ENCODE assay signal across 8 cellular contexts in genomic region chr22:33919591-33920501, GRCh38. TPM values are rescaled to one million over a fixed set of nuclear protein-coding genes. Genes with fewer than 3 reads are reported as not detected.
DNase-seq lines count a peak whose midpoint lies in the region; ATAC-seq and TF ChIP-seq lines count a peak whose summit lies in the region.

LARGE1 (minus strand) TSS chr22:33920476.

- H3K4me3 Mint-ChIP-seq in activated CD4-positive, alpha-beta T cell treated with anti-CD3 and anti-CD28 coated beads, Interleukin-2, amount 10 ng/mL, durations not matched to agents 7 days and 5 days = peak within 1 kb of the TSS; percentile 58
- peak within 1 kb of the TSS; percentile 7 for H3K4me3 Mint-ChIP-seq in activated CD4-positive, alpha-beta memory T cell treated with anti-CD3 and anti-CD28 coated beads, Interleukin-2, amount 10 ng/mL, durations not matched to agents 7 days and 5 days
- peak within 1 kb of the TSS; percentile 96 for H3K4me3 Mint-ChIP-seq in neural crest cell

- POLR2A ChIA-PET in activated CD4-positive, alpha-beta T cell treated with anti-CD3 and anti-CD28 coated beads, Interleukin-2, amount 10 ng/mL, durations not matched to agents 7 days and 5 days (lab: Charles Lee) = no interaction called here
- POLR2A ChIA-PET in activated CD4-positive, alpha-beta memory T cell treated with anti-CD3 and anti-CD28 coated beads, Interleukin-2, amount 10 ng/mL, durations not matched to agents 7 days and 5 days (lab: Charles Lee) = no interaction called here

- no peaks in the 10 kb centered on the region for H3K9me3 Mint-ChIP-seq in activated CD4-positive, alpha-beta T cell treated with anti-CD3 and anti-CD28 coated beads, Interleukin-2, amount 10 ng/mL, durations not matched to agents 7 days and 5 days
- no peaks in the 10 kb centered on the region for H3K9me3 Mint-ChIP-seq in activated CD4-positive, alpha-beta memory T cell treated with anti-CD3 and anti-CD28 coated beads, Interleukin-2, amount 10 ng/mL, durations not matched to agents 7 days and 5 days
- no peaks in the 10 kb centered on the region for H3K9me3 Mint-ChIP-seq in neural crest cell

- peaks cover 2% of the 10 kb centered on the region for H3K36me3 Mint-ChIP-seq in activated CD4-positive, alpha-beta T cell treated with anti-CD3 and anti-CD28 coated beads, Interleukin-2, amount 10 ng/mL, durations not matched to agents 7 days and 5 days (ENCODE audit: low read depth)
- H3K36me3 Mint-ChIP-seq in activated CD4-positive, alpha-beta memory T cell treated with anti-CD3 and anti-CD28 coated beads, Interleukin-2, amount 10 ng/mL, durations not matched to agents 7 days and 5 days (ENCODE audit: low read depth) = peaks cover 2% of the 10 kb centered on the region
- H3K36me3 Mint-ChIP-seq in neural crest cell (ENCODE audit: low read depth) = no peaks in the 10 kb centered on the region

- H3K27ac ChIP-seq in gastroesophageal sphincter = peak within 1 kb of the TSS; percentile 50 to 91 (median 90)

- no peak for TF ChIP-seq EP300 in gastroesophageal sphincter (IDR thresholded peaks at IDR 0.05)

- no peak for DNase-seq in activated CD4-positive, alpha-beta T cell treated with anti-CD3 and anti-CD28 coated beads, Interleukin-2, amount 10 ng/mL, durations not matched to agents 7 days and 5 days
- no peak for DNase-seq in activated CD4-positive, alpha-beta T cell treated with anti-CD3 and anti-CD28 coated beads for 1 hour
- DNase-seq in activated CD4-positive, alpha-beta memory T cell treated with anti-CD3 and anti-CD28 coated beads, Interleukin-2, amount 10 ng/mL, durations not matched to agents 7 days and 5 days = no peak
- DNase-seq in neural crest cell (ENCODE audit: low read depth, low spot score) = peak; percentile 34
- no peak for DNase-seq in GM19240 (ENCODE audit: insufficient read length, low spot score)

- CTCF ChIA-PET in activated CD4-positive, alpha-beta T cell treated with anti-CD3 and anti-CD28 coated beads, Interleukin-2, amount 10 ng/mL, durations not matched to agents 7 days and 5 days (lab: Charles Lee) = no interaction called here
- CTCF ChIA-PET in activated CD4-positive, alpha-beta memory T cell treated with anti-CD3 and anti-CD28 coated beads, Interleukin-2, amount 10 ng/mL, durations not matched to agents 7 days and 5 days (lab: Charles Lee) = no interaction called here

- TF ChIP-seq POLR2A in gastroesophageal sphincter (IDR thresholded peaks at IDR 0.05) = no peak

- H3K4me3 ChIP-seq in gastroesophageal sphincter = peak within 1 kb of the TSS; percentile 91 to 92

- H3K9me3 ChIP-seq in gastroesophageal sphincter = no peaks in the 10 kb centered on the region

- ATAC-seq in HG03280 (IDR thresholded peaks at IDR 0.05; ENCODE audit: unreplicated experiment) = peak; percentile 27
- peak; percentile 11 for ATAC-seq in gastroesophageal sphincter
- no peak for ATAC-seq in HG03095 (IDR thresholded peaks at IDR 0.05; ENCODE audit: unreplicated experiment)

- peaks cover 54% of the 10 kb centered on the region for H3K27me3 Mint-ChIP-seq in activated CD4-positive, alpha-beta T cell treated with anti-CD3 and anti-CD28 coated beads, Interleukin-2, amount 10 ng/mL, durations not matched to agents 7 days and 5 days
- peaks cover 46% of the 10 kb centered on the region for H3K27me3 Mint-ChIP-seq in activated CD4-positive, alpha-beta memory T cell treated with anti-CD3 and anti-CD28 coated beads, Interleukin-2, amount 10 ng/mL, durations not matched to agents 7 days and 5 days
- H3K27me3 Mint-ChIP-seq in neural crest cell (ENCODE audit: low read depth) = peaks cover 9% of the 10 kb centered on the region

- no peaks in the 10 kb centered on the region for H3K36me3 ChIP-seq in gastroesophageal sphincter

- H3K4me1 Mint-ChIP-seq in activated CD4-positive, alpha-beta T cell treated with anti-CD3 and anti-CD28 coated beads, Interleukin-2, amount 10 ng/mL, durations not matched to agents 7 days and 5 days = peaks cover 13% of the 10 kb centered on the region
- H3K4me1 Mint-ChIP-seq in activated CD4-positive, alpha-beta memory T cell treated with anti-CD3 and anti-CD28 coated beads, Interleukin-2, amount 10 ng/mL, durations not matched to agents 7 days and 5 days = peaks cover 13% of the 10 kb centered on the region
- H3K4me1 Mint-ChIP-seq in neural crest cell = peaks cover 45% of the 10 kb centered on the region

- no peaks in the 10 kb centered on the region for H3K27me3 ChIP-seq in gastroesophageal sphincter

- peaks cover 0 to 65% (median 15%) of the 10 kb centered on the region in 3 donors for H3K4me1 ChIP-seq in gastroesophageal sphincter

- H3K27ac Mint-ChIP-seq in activated CD4-positive, alpha-beta T cell treated with anti-CD3 and anti-CD28 coated beads, Interleukin-2, amount 10 ng/mL, durations not matched to agents 7 days and 5 days = no peak within 1 kb of the TSS
- H3K27ac Mint-ChIP-seq in activated CD4-positive, alpha-beta memory T cell treated with anti-CD3 and anti-CD28 coated beads, Interleukin-2, amount 10 ng/mL, durations not matched to agents 7 days and 5 days = no peak within 1 kb of the TSS
- H3K27ac Mint-ChIP-seq in neural crest cell (ENCODE audit: unreplicated experiment) = peak within 1 kb of the TSS; percentile 98

- WGBS in gastroesophageal sphincter (ENCODE audit: low coverage in 1 of 2), 2 donors = no CpG with 5 or more reads among the region's 93 CpGs

- TF ChIP-seq CTCF in gastroesophageal sphincter (IDR thresholded peaks at IDR 0.05) (no peak), neural crest cell (conservative IDR thresholded peaks at IDR 0.05) (no peak)

RNA-seq across cellular contexts. Expression of gene LARGE1, which starts in this region (rescaled TPM):
- total RNA-seq in activated CD4-positive, alpha-beta T cell treated with anti-CD3 and anti-CD28 coated beads, Interleukin-2, amount 10 ng/mL, durations not matched to agents 7 days and 5 days = under 1 TPM; 0.21 to 0.40 TPM
- under 1 TPM; 0.18 to 0.38 TPM for total RNA-seq in activated CD4-positive, alpha-beta memory T cell treated with anti-CD3 and anti-CD28 coated beads, Interleukin-2, amount 10 ng/mL, durations not matched to agents 7 days and 5 days
- 10 to 100 TPM; 23.0 to 67.8 (median 48.0) TPM for total RNA-seq in gastroesophageal sphincter
- total RNA-seq in neural crest cell = 33.0 and 34.5 TPM in 2 replicates

Comparison
In these comparisons a context has a peak if more than half of its experiments do, and no peak if none do; other contexts are left out.
1. RNA of gene LARGE1 (total RNA-seq): 23.0 to 67.8 TPM in gastroesophageal sphincter and 33.0 to 34.5 TPM in neural crest cell; 0.21 to 0.40 TPM in activated CD4-positive, alpha-beta T cell treated with anti-CD3 and anti-CD28 coated beads, Interleukin-2, amount 10 ng/mL, durations not matched to agents 7 days and 5 days and 0.18 to 0.38 TPM in activated CD4-positive, alpha-beta memory T cell treated with anti-CD3 and anti-CD28 coated beads, Interleukin-2, amount 10 ng/mL, durations not matched to agents 7 days and 5 days; every median in the first group is over 10 times any median in the second.
2. H3K4me3 Mint-ChIP-seq: peak in every context shown above with its lines; median percentile 96 in neural crest cell; 58 in activated CD4-positive, alpha-beta T cell treated with anti-CD3 and anti-CD28 coated beads, Interleukin-2, amount 10 ng/mL, durations not matched to agents 7 days and 5 days; 7 in activated CD4-positive, alpha-beta memory T cell treated with anti-CD3 and anti-CD28 coated beads, Interleukin-2, amount 10 ng/mL, durations not matched to agents 7 days and 5 days.